18 cellular contexts compared by ENCODE assay signal in the genomic region with DNA sequence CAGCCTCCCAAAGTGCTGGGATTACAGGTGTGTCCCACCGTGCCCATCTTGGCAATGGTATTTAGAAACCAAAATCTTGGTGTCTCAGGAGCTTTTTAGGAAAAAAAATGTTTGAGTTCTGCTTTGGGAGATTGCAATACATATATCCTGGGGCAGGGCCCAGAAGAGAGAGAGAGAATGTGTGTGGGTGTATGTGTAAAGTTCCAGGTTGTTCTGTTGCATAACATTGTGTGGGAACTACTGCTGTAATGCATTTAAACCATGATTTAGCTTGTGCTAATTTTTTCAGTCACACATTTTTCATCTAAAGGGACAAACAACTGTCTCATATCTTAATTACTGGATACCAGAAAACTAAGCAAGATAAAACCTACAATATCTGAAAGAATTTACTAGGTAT.
"Had no signal": no experiment of that assay in that cellular context is flagged by ENCODE, and none has a peak within 500 bp of the region (broad histone marks: within the 10 kb centered on the region; RNA-seq: fewer than 3 reads in every experiment).

No MANE protein-coding gene starts in this region.

- H3K27me3 ChIP-seq: dorsolateral prefrontal cortex, esophagus muscularis mucosa, neutrophil, right atrium auricular region, tibial nerve had no signal

- H3K4me3 Mint-ChIP-seq: brain; naive thymus-derived CD8-positive, alpha-beta T cell; stimulated activated effector memory CD8-positive, alpha-beta T cell treated with anti-CD3 and anti-CD28 coated beads, Interleukin-12 subunit alpha, Interleukin-12 subunit beta, amount 100 ng/mL, for 72 hours had no signal

- H3K4me1 ChIP-seq: esophagus muscularis mucosa, right atrium auricular region, tibial nerve had no signal

- H3K9me3 ChIP-seq: esophagus muscularis mucosa, mucosa of descending colon, neutrophil, right atrium auricular region, tibial nerve had no signal

- DNase-seq: activated CD4-positive, alpha-beta T cell treated with anti-CD3 and anti-CD28 coated beads, Interleukin-2, amount 50 U/mL, for 1 hour; activated naive CD4-positive, alpha-beta T cell treated with anti-CD3 and anti-CD28 coated beads, Interleukin-2, amount 50 U/mL, for 16 hours; amniotic stem cell; dorsolateral prefrontal cortex; kidney glomerular epithelial cell; mucosa of descending colon; naive thymus-derived CD8-positive, alpha-beta T cell; T-helper 2 cell had no signal

- H3K27ac ChIP-seq: dorsolateral prefrontal cortex, esophagus muscularis mucosa, neutrophil, right atrium auricular region, tibial nerve had no signal

- FAIRE-seq: endometrium, frontal cortex had no signal

- H3K36me3 Mint-ChIP-seq: brain; naive thymus-derived CD8-positive, alpha-beta T cell; stimulated activated effector memory CD8-positive, alpha-beta T cell treated with anti-CD3 and anti-CD28 coated beads, Interleukin-12 subunit alpha, Interleukin-12 subunit beta, amount 100 ng/mL, for 72 hours had no signal

- H3K27ac Mint-ChIP-seq: activated T-helper 2 cell treated with anti-CD3 and anti-CD28 coated beads, Interferon-gamma antibody, Interleukin-2, Interleukin-4, amounts not matched to agents 10 μg/mL and 5 μg/mL and 100 μg/mL, durations not matched to agents 14 hours and 24 hours and 36 hours; brain; naive thymus-derived CD8-positive, alpha-beta T cell; stimulated activated effector memory CD8-positive, alpha-beta T cell treated with anti-CD3 and anti-CD28 coated beads, Interleukin-12 subunit alpha, Interleukin-12 subunit beta, amount 100 ng/mL, for 72 hours had no signal

- H3K36me3 ChIP-seq: esophagus muscularis mucosa, neutrophil, right atrium auricular region, tibial nerve had no signal

- H3K27me3 Mint-ChIP-seq: brain; naive thymus-derived CD8-positive, alpha-beta T cell had no signal

- ATAC-seq: mucosa of descending colon; naive thymus-derived CD8-positive, alpha-beta T cell; stimulated activated effector memory CD8-positive, alpha-beta T cell treated with anti-CD3 and anti-CD28 coated beads, Interleukin-12 subunit alpha, Interleukin-12 subunit beta, amount 100 ng/mL, for 72 hours had no signal

- H3K4me3 ChIP-seq: dorsolateral prefrontal cortex, esophagus muscularis mucosa, lung, mucosa of descending colon, right atrium auricular region, tibial nerve had no signal

- H3K4me1 Mint-ChIP-seq: brain; stimulated activated effector memory CD8-positive, alpha-beta T cell treated with anti-CD3 and anti-CD28 coated beads, Interleukin-12 subunit alpha, Interleukin-12 subunit beta, amount 100 ng/mL, for 72 hours had no signal

- H3K9me3 Mint-ChIP-seq: activated T-helper 2 cell treated with anti-CD3 and anti-CD28 coated beads, Interferon-gamma antibody, Interleukin-2, Interleukin-4, amounts not matched to agents 10 μg/mL and 5 μg/mL and 100 μg/mL, durations not matched to agents 14 hours and 24 hours and 36 hours; brain; naive thymus-derived CD8-positive, alpha-beta T cell; stimulated activated effector memory CD8-positive, alpha-beta T cell treated with anti-CD3 and anti-CD28 coated beads, Interleukin-12 subunit alpha, Interleukin-12 subunit beta, amount 100 ng/mL, for 72 hours had no signal
